ENCODE assay signal across 25 cellular contexts in the genomic region with DNA sequence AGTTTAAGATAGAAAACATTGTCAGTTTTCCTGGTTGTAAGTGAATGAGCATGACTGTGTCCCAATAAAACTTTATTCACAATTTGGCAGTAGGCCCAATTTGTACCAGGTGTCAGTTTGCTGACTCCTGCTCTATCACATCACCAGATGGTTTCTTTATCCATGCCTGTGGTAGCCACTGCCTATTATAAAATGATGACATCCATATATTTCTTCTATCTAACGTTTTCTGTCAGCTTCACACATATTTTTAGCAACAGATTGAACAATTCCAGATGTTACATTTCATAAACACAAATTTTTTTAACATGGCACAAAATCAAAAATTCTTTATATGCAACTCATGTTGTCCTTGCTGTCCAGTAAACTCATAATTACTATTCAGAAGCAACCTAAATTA.
"Had no signal": no experiment of that assay in that cellular context is flagged by ENCODE, and none has a peak within 500 bp of the region (broad histone marks: within the 10 kb centered on the region; RNA-seq: fewer than 3 reads in every experiment).

No MANE protein-coding gene starts in this region.

- H3K27me3 ChIP-seq: colonic mucosa, heart left ventricle, right lobe of liver, spleen, transverse colon had no signal

- H3K79me2 ChIP-seq: parathyroid adenoma had no signal

- FAIRE-seq: urothelium cell line had no signal

- H2AFZ ChIP-seq: parathyroid adenoma had no signal

- H3K9me3 ChIP-seq: colonic mucosa, psoas muscle, right lobe of liver, thoracic aorta, transverse colon had no signal

- ATAC-seq: heart left ventricle; left colon; left ventricle myocardium superior; natural killer cell treated with Interleukin-12 subunit alpha and Interleukin-12 subunit beta and Interleukin-15 and Interleukin-18, amount 100 ng/mL, for 72 hours; psoas muscle; right lobe of liver; stimulated activated naive B cell treated with anti-CD40 and anti-IgM and Interleukin-4, amounts not matched to agents 10 μg/mL and 1 μg/mL and 100 μg/mL, for 72 hours; stimulated activated naive CD8-positive, alpha-beta T cell treated with anti-CD3 and anti-CD28 coated beads, Interleukin-15, amount 100 ng/mL, for 72 hours had no signal

- DNase-seq: cerebellar nuclear complex; colonic mucosa; dermis blood vessel endothelial cell; foreskin melanocyte; heart left ventricle; hippocampal formation; left colon; left ventricle myocardium superior; mesenchymal stem cell; midbrain; occipital lobe; psoas muscle; retina; right lobe of liver; spleen; stimulated activated CD4-positive, alpha-beta T cell treated with anti-CD3 and anti-CD28 coated beads, Interleukin-2, amount 100 ng/mL, for 24 hours; stimulated activated CD4-positive, alpha-beta T cell treated with anti-CD3 and anti-CD28 coated beads, Interleukin-4, amount 100 ng/mL, for 4 hours; stimulated activated naive B cell treated with anti-CD40 and anti-IgM and Interleukin-4, amounts not matched to agents 10 μg/mL and 1 μg/mL and 100 μg/mL, for 72 hours; stimulated activated naive CD8-positive, alpha-beta T cell treated with anti-CD3 and anti-CD28 coated beads, Interleukin-15, amount 100 ng/mL, for 72 hours; transverse colon had no signal

- H3K4me1 ChIP-seq: colonic mucosa, heart left ventricle, parathyroid adenoma, psoas muscle, right lobe of liver, spleen, transverse colon had no signal

- H3K27ac ChIP-seq: colonic mucosa, heart left ventricle, parathyroid adenoma, psoas muscle, right lobe of liver, spleen, thoracic aorta, transverse colon had no signal

- H3K4me3 ChIP-seq: colonic mucosa, heart left ventricle, lung, psoas muscle, right lobe of liver, spleen, thoracic aorta, transverse colon had no signal

- H3K9ac ChIP-seq: parathyroid adenoma had no signal

- H3K36me3 ChIP-seq: colonic mucosa, heart left ventricle, right lobe of liver, spleen, thoracic aorta, transverse colon had no signal
